ENCODE assay signal across 22 cellular contexts in the genomic region with DNA sequence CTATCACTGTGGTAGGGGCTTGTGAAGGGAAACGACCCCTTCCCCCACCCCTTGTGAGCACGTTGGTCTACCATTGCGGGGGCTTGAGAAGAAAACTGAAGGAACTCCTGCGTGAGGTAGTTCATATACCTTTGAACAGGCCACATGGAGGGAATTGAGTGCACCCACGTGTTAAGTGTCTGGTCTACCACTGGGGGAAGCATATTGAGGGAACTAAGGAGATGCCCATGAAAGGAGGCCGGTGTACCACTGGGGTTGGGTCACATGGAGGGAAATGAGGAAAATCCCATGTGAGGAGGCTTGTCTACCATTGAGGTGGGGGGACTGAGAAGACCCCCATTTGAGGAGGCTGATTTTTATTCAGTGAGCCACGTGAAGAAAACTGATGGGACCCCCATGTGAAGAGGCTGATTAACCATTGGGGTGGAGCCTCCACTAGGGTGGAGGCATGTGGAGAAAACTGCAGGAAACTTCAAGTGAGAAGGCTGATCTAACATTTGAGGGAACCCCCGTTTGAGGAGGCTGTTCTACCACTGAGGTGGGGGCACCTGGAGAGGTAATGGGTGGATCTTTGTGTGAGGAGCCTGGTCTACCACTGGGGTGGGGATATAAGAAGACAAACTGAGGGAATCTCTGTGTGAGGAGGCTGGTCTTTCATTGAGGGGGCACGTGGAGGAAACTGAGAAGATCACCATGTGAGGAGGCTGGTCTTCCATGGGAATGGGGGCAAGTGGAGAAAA.
DNase-seq lines count a peak whose midpoint lies in the region; ATAC-seq and TF ChIP-seq lines count a peak whose summit lies in the region.
"Had no signal": no experiment of that assay in that cellular context is flagged by ENCODE, and none has a peak within 500 bp of the region (broad histone marks: within the 10 kb centered on the region; RNA-seq: fewer than 3 reads in every experiment).

No MANE protein-coding gene starts in this region.

- 66% methylated on average over 9 of the region's 9 CpGs for WGBS in esophagus muscularis mucosa

- peak; percentile 1 to 9 for DNase-seq in activated naive CD4-positive, alpha-beta T cell treated with anti-CD3 and anti-CD28 coated beads, Interleukin-2, amount 50 U/mL, for 72 hours (ENCODE audit: low spot score in 2 of 2)
- DNase-seq in activated naive CD4-positive, alpha-beta T cell (lab: John Stamatoyannopoulos, UW), result no peak
- DNase-seq in RWPE2 (ENCODE audit: low spot score), result peak; percentile 5
- DNase-seq in esophagus muscularis mucosa (ENCODE audit: extremely low spot score), result peak; percentile 66
- peak; percentile 7 for DNase-seq in upper lobe of right lung
- no peak for DNase-seq in activated T-helper 2 cell treated with anti-CD3 and anti-CD28 coated beads, Interferon-gamma antibody, Interleukin-2, Interleukin-4, amounts not matched to agents 10 μg/mL and 5 μg/mL and 100 μg/mL, durations not matched to agents 14 hours and 24 hours and 36 hours (ENCODE audit: low spot score)
- DNase-seq: activated CD4-positive, alpha-beta T cell treated with anti-CD3 and anti-CD28 coated beads, Interleukin-2, amount 50 U/mL, for 1 hour; effector memory CD8-positive, alpha-beta T cell; H7; NCI-H1417; NCI-H2107; NCI-H510A; occipital lobe; stimulated activated CD4-positive, alpha-beta T cell treated with anti-CD3 and anti-CD28 coated beads, Interleukin-15, amount 100 ng/mL, for 24 hours; T-helper 1 cell had no signal

- H3K9me3 Mint-ChIP-seq in activated naive CD4-positive, alpha-beta T cell treated with anti-CD3 and anti-CD28 coated beads, Interleukin-2, amount 50 U/mL, for 72 hours, result peaks cover 50 to 70% of the 10 kb centered on the region in 2 donors
- peaks cover 59% of the 10 kb centered on the region for H3K9me3 Mint-ChIP-seq in activated T-helper 2 cell treated with anti-CD3 and anti-CD28 coated beads, Interferon-gamma antibody, Interleukin-2, Interleukin-4, amounts not matched to agents 10 μg/mL and 5 μg/mL and 100 μg/mL, durations not matched to agents 14 hours and 24 hours and 36 hours

- no peaks in the 10 kb centered on the region for H3K36me3 ChIP-seq in RWPE2 (ENCODE audit: low read depth)
- H3K36me3 ChIP-seq in esophagus muscularis mucosa, result no peaks in the 10 kb centered on the region
- H3K36me3 ChIP-seq in upper lobe of right lung, result no peaks in the 10 kb centered on the region
- H3K36me3 ChIP-seq: Peyer's patch, SJSA1 had no signal

- no peak for TF ChIP-seq EP300 in esophagus muscularis mucosa (IDR thresholded peaks at IDR 0.05)

- ATAC-seq in activated naive CD4-positive, alpha-beta T cell treated with anti-CD3 and anti-CD28 coated beads, Interleukin-2, amount 50 U/mL, for 72 hours, result no peak
- ATAC-seq in RWPE2 (ENCODE audit: low read depth) (no peak), upper lobe of right lung (no peak), GM21447 (IDR thresholded peaks at IDR 0.05; ENCODE audit: unreplicated experiment) (no peak)
- ATAC-seq: effector memory CD8-positive, alpha-beta T cell had no signal

- H3K4me1 ChIP-seq in RWPE2 (ENCODE audit: insufficient read depth, poor library complexity, severe bottlenecking) (no peaks in the 10 kb centered on the region), esophagus muscularis mucosa (no peaks in the 10 kb centered on the region), upper lobe of right lung (no peaks in the 10 kb centered on the region)
- H3K4me1 ChIP-seq: Peyer's patch, SJSA1 had no signal

- H3K27ac ChIP-seq in RWPE2 (ENCODE audit: poor library complexity, severe bottlenecking) (no peak overlapping the region), esophagus muscularis mucosa (replicated peaks in 1 of 4) (no peak overlapping the region), upper lobe of right lung (no peak overlapping the region)
- H3K27ac ChIP-seq: Peyer's patch, SJSA1 had no signal

- no peak overlapping the region for H3K27ac Mint-ChIP-seq in activated naive CD4-positive, alpha-beta T cell treated with anti-CD3 and anti-CD28 coated beads, Interleukin-2, amount 50 U/mL, for 72 hours
- no peak overlapping the region for H3K27ac Mint-ChIP-seq in activated T-helper 2 cell treated with anti-CD3 and anti-CD28 coated beads, Interferon-gamma antibody, Interleukin-2, Interleukin-4, amounts not matched to agents 10 μg/mL and 5 μg/mL and 100 μg/mL, durations not matched to agents 14 hours and 24 hours and 36 hours
- H3K27ac Mint-ChIP-seq: activated naive CD8-positive, alpha-beta T cell; CD4-positive, alpha-beta T cell; effector memory CD8-positive, alpha-beta T cell; IgD-negative memory B cell had no signal

- peaks cover 6 to 13% of the 10 kb centered on the region in 2 donors for H3K36me3 Mint-ChIP-seq in activated naive CD4-positive, alpha-beta T cell treated with anti-CD3 and anti-CD28 coated beads, Interleukin-2, amount 50 U/mL, for 72 hours
- no peaks in the 10 kb centered on the region for H3K36me3 Mint-ChIP-seq in activated T-helper 2 cell treated with anti-CD3 and anti-CD28 coated beads, Interferon-gamma antibody, Interleukin-2, Interleukin-4, amounts not matched to agents 10 μg/mL and 5 μg/mL and 100 μg/mL, durations not matched to agents 14 hours and 24 hours and 36 hours (ENCODE audit: low read depth)
- H3K36me3 Mint-ChIP-seq: IgD-negative memory B cell had no signal

- H3K4me1 Mint-ChIP-seq in activated T-helper 2 cell treated with anti-CD3 and anti-CD28 coated beads, Interferon-gamma antibody, Interleukin-2, Interleukin-4, amounts not matched to agents 10 μg/mL and 5 μg/mL and 100 μg/mL, durations not matched to agents 14 hours and 24 hours and 36 hours (ENCODE audit: low read depth), result no peaks in the 10 kb centered on the region
- H3K4me1 Mint-ChIP-seq: IgD-negative memory B cell had no signal

- H3K4me3 ChIP-seq in RWPE2 (ENCODE audit: severe bottlenecking) (no peak overlapping the region), esophagus muscularis mucosa (no peak overlapping the region), upper lobe of right lung (no peak overlapping the region)
- H3K4me3 ChIP-seq: lung, Peyer's patch, SJSA1 had no signal

- TF ChIP-seq CTCF in RWPE2 (IDR thresholded peaks at IDR 0.05; ENCODE audit: poor library complexity, severe bottlenecking) (no peak), esophagus muscularis mucosa (IDR thresholded peaks at IDR 0.05) (no peak), upper lobe of right lung (IDR thresholded peaks at IDR 0.05) (no peak)

- H3K9me3 ChIP-seq in RWPE2 (ENCODE audit: severe bottlenecking) (no peaks in the 10 kb centered on the region), esophagus muscularis mucosa (peaks cover 0 to 14% (median 0%) of the 10 kb centered on the region in 4 donors), upper lobe of right lung (no peaks in the 10 kb centered on the region)
- H3K9me3 ChIP-seq: Peyer's patch, SJSA1 had no signal

- no peaks in the 10 kb centered on the region for H3K27me3 ChIP-seq in RWPE2 (ENCODE audit: insufficient read depth, poor library complexity, severe bottlenecking)
- peaks cover 0 to 4% (median 0%) of the 10 kb centered on the region in 4 donors for H3K27me3 ChIP-seq in esophagus muscularis mucosa
- no peaks in the 10 kb centered on the region for H3K27me3 ChIP-seq in upper lobe of right lung
- H3K27me3 ChIP-seq: Peyer's patch, SJSA1 had no signal

- no peak for TF ChIP-seq POLR2A in esophagus muscularis mucosa (IDR thresholded peaks at IDR 0.05; ENCODE audit: low read depth)

- no peak overlapping the region for H3K4me3 Mint-ChIP-seq in activated T-helper 2 cell treated with anti-CD3 and anti-CD28 coated beads, Interferon-gamma antibody, Interleukin-2, Interleukin-4, amounts not matched to agents 10 μg/mL and 5 μg/mL and 100 μg/mL, durations not matched to agents 14 hours and 24 hours and 36 hours (ENCODE audit: low read depth)
- H3K4me3 Mint-ChIP-seq: activated naive CD8-positive, alpha-beta T cell; CD4-positive, alpha-beta T cell; effector memory CD8-positive, alpha-beta T cell; IgD-negative memory B cell had no signal

- no peaks in the 10 kb centered on the region for H3K27me3 Mint-ChIP-seq in activated T-helper 2 cell treated with anti-CD3 and anti-CD28 coated beads, Interferon-gamma antibody, Interleukin-2, Interleukin-4, amounts not matched to agents 10 μg/mL and 5 μg/mL and 100 μg/mL, durations not matched to agents 14 hours and 24 hours and 36 hours (ENCODE audit: low read depth)

- intact Hi-C loops in esophagus muscularis mucosa (cut with DNase I) (no loop called here), upper lobe of right lung (cut with DNase I) (no loop called here)
- intact Hi-C loops in activated T-helper 2 cell treated with anti-CD3 and anti-CD28 coated beads, Interferon-gamma antibody, Interleukin-2, Interleukin-4, amounts not matched to agents 10 μg/mL and 5 μg/mL and 100 μg/mL, durations not matched to agents 14 hours and 24 hours and 36 hours (cut with micrococcal nuclease), result no loop called here

Comparison
In these comparisons a context has a peak if more than half of its experiments do, and no peak if none do; other contexts are left out.
1. DNase-seq: peak in activated naive CD4-positive, alpha-beta T cell treated with anti-CD3 and anti-CD28 coated beads, Interleukin-2, amount 50 U/mL, for 72 hours (2 of 2), RWPE2 (single experiment), esophagus muscularis mucosa (single experiment) and upper lobe of right lung (single experiment); none in activated naive CD4-positive, alpha-beta T cell (0 of 4) and activated T-helper 2 cell treated with anti-CD3 and anti-CD28 coated beads, Interferon-gamma antibody, Interleukin-2, Interleukin-4, amounts not matched to agents 10 μg/mL and 5 μg/mL and 100 μg/mL, durations not matched to agents 14 hours and 24 hours and 36 hours (single experiment).